ENCODE assay signal across 16 cellular contexts in the genomic region with DNA sequence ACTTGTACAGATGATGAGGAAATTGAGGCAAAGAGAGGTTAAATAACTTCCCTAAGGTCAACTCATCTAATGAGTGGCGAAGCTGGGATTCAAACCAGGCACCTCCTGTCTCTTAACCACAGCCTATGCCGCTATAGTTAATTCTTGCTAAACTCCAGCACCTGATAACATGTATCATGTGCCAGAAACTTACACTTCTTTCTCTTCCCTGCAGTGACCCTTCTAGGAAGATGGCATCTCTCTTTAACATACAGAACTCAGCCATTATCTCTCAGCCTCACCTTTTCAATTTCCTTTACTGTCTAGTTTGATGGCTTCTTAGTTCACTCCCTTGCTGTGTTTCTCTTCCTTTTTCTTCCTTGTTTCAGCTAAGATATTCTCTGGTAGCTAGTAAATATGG. TPM values are rescaled to one million over a fixed set of nuclear protein-coding genes. Genes with fewer than 3 reads are reported as not detected.
DNase-seq lines count a peak whose midpoint lies in the region; ATAC-seq and TF ChIP-seq lines count a peak whose summit lies in the region.
"Had no signal": no experiment of that assay in that cellular context is flagged by ENCODE, and none has a peak within 500 bp of the region (broad histone marks: within the 10 kb centered on the region; RNA-seq: fewer than 3 reads in every experiment).

No MANE protein-coding gene starts in this region.

- TF ChIP-seq CTCF in PC-3 (conservative IDR thresholded peaks at IDR 0.05; ENCODE audit: low read depth, low read length) (no peak), brain (conservative IDR thresholded peaks at IDR 0.05) (no peak), SK-N-SH (IDR thresholded peaks at IDR 0.05) (no peak)

- H3K36me3 ChIP-seq in PC-3 (ENCODE audit: low read depth, low read length) (peaks cover 16% of the 10 kb centered on the region), SK-N-SH (replicated peaks in 1 of 2; ENCODE audit: control insufficient read depth in 1 of 2, insufficient read depth in 2 of 2, low read length in 1 of 2) (peaks cover 0 to 6% of the 10 kb centered on the region in 2 experiments)
- H3K36me3 ChIP-seq: adrenal gland had no signal

- no peak overlapping the region for H3K27ac ChIP-seq in PC-3 (ENCODE audit: low read length)
- H3K27ac ChIP-seq in SK-N-SH (ENCODE audit: low read depth in 2 of 2, low read length in 1 of 2), result no peak overlapping the region
- H3K27ac ChIP-seq: adrenal gland, left lung had no signal

- no peak for DNase-seq in activated naive CD4-positive, alpha-beta T cell treated with anti-CD3 and anti-CD28 coated beads, Interleukin-2, amount 50 U/mL, for 16 hours
- DNase-seq in PC-3 (no peak), NCI-H1105 (lab: John Stamatoyannopoulos, UW) (no peak), SK-N-SH (no peak)
- no peak for DNase-seq in stimulated activated effector memory CD8-positive, alpha-beta T cell treated with anti-CD3 and anti-CD28 coated beads, Interleukin-12 subunit alpha, Interleukin-12 subunit beta, amount 100 ng/mL, for 72 hours (ENCODE audit: low spot score in 2 of 2)
- DNase-seq: adrenal gland, foreskin fibroblast, left lung, NCI-H1694 treated with DMSO at 0.1 percent for 48 hours, NCI-H446, Right ventricle myocardium superior, substantia nigra had no signal

- WGBS in SK-N-SH (ENCODE audit: low lambda C conversion rate), result 32% methylated on average over 2 of the region's 2 CpGs

- H3K4me1 Mint-ChIP-seq in activated naive CD4-positive, alpha-beta T cell treated with anti-CD3 and anti-CD28 coated beads, Interleukin-2, amount 50 U/mL, for 24 hours, result peaks cover 29% of the 10 kb centered on the region
- peaks cover 24% of the 10 kb centered on the region for H3K4me1 Mint-ChIP-seq in brain
- H3K4me1 Mint-ChIP-seq in stimulated activated effector memory CD8-positive, alpha-beta T cell treated with anti-CD3 and anti-CD28 coated beads, Interleukin-12 subunit alpha, Interleukin-12 subunit beta, amount 100 ng/mL, for 72 hours, result peaks cover 23% of the 10 kb centered on the region

- H3K4me3 ChIP-seq in PC-3 (ENCODE audit: low read length), result no peak overlapping the region
- H3K4me3 ChIP-seq in SK-N-SH (ENCODE audit: low read depth in 2 of 2, low read length in 1 of 2), result no peak overlapping the region
- H3K4me3 ChIP-seq: adrenal gland, left lung had no signal

- CTCF ChIA-PET in PC-3 (lab: Charles Lee) (no interaction called here), SK-N-SH (lab: Yijun Ruan, JAX) (no interaction called here)

- TF ChIP-seq EP300 in SK-N-SH (IDR thresholded peaks at IDR 0.05; ENCODE audit: borderline replicate concordance in 1 of 2, low read depth in 1 of 2, low read length in 1 of 2), result no peak

- H3K36me3 Mint-ChIP-seq in activated naive CD4-positive, alpha-beta T cell treated with anti-CD3 and anti-CD28 coated beads, Interleukin-2, amount 50 U/mL, for 24 hours, result peaks cover 10% of the 10 kb centered on the region
- peaks cover 37% of the 10 kb centered on the region for H3K36me3 Mint-ChIP-seq in brain
- H3K36me3 Mint-ChIP-seq in stimulated activated effector memory CD8-positive, alpha-beta T cell treated with anti-CD3 and anti-CD28 coated beads, Interleukin-12 subunit alpha, Interleukin-12 subunit beta, amount 100 ng/mL, for 72 hours, result peaks cover 47% of the 10 kb centered on the region

- H3K9me3 ChIP-seq in PC-3 (ENCODE audit: low read length) (no peaks in the 10 kb centered on the region), SK-N-SH (0 out of 2 replicates have a peak, but pooled peaks cover 3% of the 10 kb centered on the region)
- H3K9me3 ChIP-seq: adrenal gland, left lung had no signal

- POLR2A ChIA-PET in PC-3 (lab: Charles Lee; ENCODE audit: unreplicated experiment) (no interaction called here), SK-N-SH (lab: Yijun Ruan, JAX) (no interaction called here)

- no peaks in the 10 kb centered on the region for H3F3A ChIP-seq in PC-3 (ENCODE audit: low read length, unreplicated experiment)
- peaks cover 3% of the 10 kb centered on the region for H3F3A ChIP-seq in SK-N-SH (replicated peaks; ENCODE audit: insufficient read depth)

- H3K27ac Mint-ChIP-seq in activated naive CD4-positive, alpha-beta T cell treated with anti-CD3 and anti-CD28 coated beads, Interleukin-2, amount 50 U/mL, for 24 hours, result peak overlapping the region; percentile 31
- H3K27ac Mint-ChIP-seq in brain, result peak overlapping the region in 3 of 5 experiments; percentile 6 to 32 (median 19)
- peak overlapping the region; percentile 77 for H3K27ac Mint-ChIP-seq in stimulated activated effector memory CD8-positive, alpha-beta T cell treated with anti-CD3 and anti-CD28 coated beads, Interleukin-12 subunit alpha, Interleukin-12 subunit beta, amount 100 ng/mL, for 72 hours

- no peaks in the 10 kb centered on the region for H3K27me3 Mint-ChIP-seq in activated naive CD4-positive, alpha-beta T cell treated with anti-CD3 and anti-CD28 coated beads, Interleukin-2, amount 50 U/mL, for 24 hours
- H3K27me3 Mint-ChIP-seq in brain, result peaks cover 9% of the 10 kb centered on the region

- H3K79me2 ChIP-seq in PC-3 (ENCODE audit: low read length), result peaks cover 43% of the 10 kb centered on the region
- peaks cover 59% of the 10 kb centered on the region for H3K79me2 ChIP-seq in SK-N-SH (ENCODE audit: insufficient read depth)

- H3K4me2 ChIP-seq in PC-3 (ENCODE audit: low read length) (peak overlapping the region; percentile 94), SK-N-SH (no peak overlapping the region)

- no peak for ATAC-seq in PC-3
- no peak for ATAC-seq in stimulated activated effector memory CD8-positive, alpha-beta T cell treated with anti-CD3 and anti-CD28 coated beads, Interleukin-12 subunit alpha, Interleukin-12 subunit beta, amount 100 ng/mL, for 72 hours
- ATAC-seq in HG02973 (IDR thresholded peaks at IDR 0.05; ENCODE audit: unreplicated experiment), result no peak
- ATAC-seq: left lung had no signal

- no TSS peak for BruUV-seq in PC-3 (replicated peaks; lab: Mats Ljungman, UMichigan)

- H3K4me1 ChIP-seq in PC-3 (ENCODE audit: insufficient read depth, low read length) (peaks cover 21% of the 10 kb centered on the region), SK-N-SH (ENCODE audit: control insufficient read depth in 1 of 2, insufficient read depth in 2 of 2, low read depth in 1 of 2, low read length in 1 of 2) (peaks cover 0 to 4% of the 10 kb centered on the region in 2 experiments; a peak in 2 of 4 replicates)

- peak overlapping the region; percentile 53 for H3K4me3 Mint-ChIP-seq in activated naive CD4-positive, alpha-beta T cell treated with anti-CD3 and anti-CD28 coated beads, Interleukin-2, amount 50 U/mL, for 24 hours
- H3K4me3 Mint-ChIP-seq in brain, result peak overlapping the region; percentile 80 to 99 (median 92)
- peak overlapping the region; percentile 6 for H3K4me3 Mint-ChIP-seq in stimulated activated effector memory CD8-positive, alpha-beta T cell treated with anti-CD3 and anti-CD28 coated beads, Interleukin-12 subunit alpha, Interleukin-12 subunit beta, amount 100 ng/mL, for 72 hours

- H3K27me3 ChIP-seq in PC-3 (ENCODE audit: low read length) (no peaks in the 10 kb centered on the region), SK-N-SH (ENCODE audit: insufficient read depth) (no peaks in the 10 kb centered on the region)
- H3K27me3 ChIP-seq: adrenal gland, left lung had no signal

- no peak overlapping the region for H3K9ac ChIP-seq in PC-3 (ENCODE audit: low read length)
- no peak overlapping the region for H3K9ac ChIP-seq in SK-N-SH

- H4K20me1 ChIP-seq in PC-3 (ENCODE audit: low read length) (peaks cover 14% of the 10 kb centered on the region; the same call in 1 of the 2 replicates), SK-N-SH (ENCODE audit: insufficient read depth) (0 out of 2 replicates have a peak, but pooled peaks cover 6% of the 10 kb centered on the region)

- TF ChIP-seq RAD21 in SK-N-SH (IDR thresholded peaks at IDR 0.05; ENCODE audit: low read length), result no peak

- H3K9me2 ChIP-seq in PC-3 (replicated peaks; ENCODE audit: low read length) (no peaks in the 10 kb centered on the region), SK-N-SH (no peaks in the 10 kb centered on the region)

- H2AFZ ChIP-seq in PC-3 (ENCODE audit: low read length) (no peak overlapping the region), SK-N-SH (ENCODE audit: low read depth) (no peak overlapping the region)

- intact Hi-C loops in PC-3 (cut with micrococcal nuclease), result no loop called here

- H3K9me3 Mint-ChIP-seq in activated naive CD4-positive, alpha-beta T cell treated with anti-CD3 and anti-CD28 coated beads, Interleukin-2, amount 50 U/mL, for 24 hours, result no peaks in the 10 kb centered on the region
- H3K9me3 Mint-ChIP-seq in brain, result peaks cover 0 to 18% (median 9%) of the 10 kb centered on the region in 5 experiments
- H3K9me3 Mint-ChIP-seq in stimulated activated effector memory CD8-positive, alpha-beta T cell treated with anti-CD3 and anti-CD28 coated beads, Interleukin-12 subunit alpha, Interleukin-12 subunit beta, amount 100 ng/mL, for 72 hours, result no peaks in the 10 kb centered on the region

TF ChIP-seq in SK-N-SH, 30 proteins besides CTCF, POLR2A, EP300 and RAD21:
- TF ChIP-seq, protein P1, sequence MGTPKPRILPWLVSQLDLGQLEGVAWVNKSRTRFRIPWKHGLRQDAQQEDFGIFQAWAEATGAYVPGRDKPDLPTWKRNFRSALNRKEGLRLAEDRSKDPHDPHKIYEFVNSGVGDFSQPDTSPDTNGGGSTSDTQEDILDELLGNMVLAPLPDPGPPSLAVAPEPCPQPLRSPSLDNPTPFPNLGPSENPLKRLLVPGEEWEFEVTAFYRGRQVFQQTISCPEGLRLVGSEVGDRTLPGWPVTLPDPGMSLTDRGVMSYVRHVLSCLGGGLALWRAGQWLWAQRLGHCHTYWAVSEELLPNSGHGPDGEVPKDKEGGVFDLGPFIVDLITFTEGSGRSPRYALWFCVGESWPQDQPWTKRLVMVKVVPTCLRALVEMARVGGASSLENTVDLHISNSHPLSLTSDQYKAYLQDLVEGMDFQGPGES (IDR thresholded peaks at IDR 0.05; ENCODE audit: low read depth, low read length), result no peak
- TF ChIP-seq NRF1 (IDR thresholded peaks at IDR 0.05; ENCODE audit: low read depth, low read length) (no peak), CHD2 (IDR thresholded peaks at IDR 0.05; ENCODE audit: low read length, partially characterized antibody) (no peak), RCOR1 (IDR thresholded peaks at IDR 0.05; ENCODE audit: low read length) (no peak), RXRA (IDR thresholded peaks at IDR 0.05; ENCODE audit: borderline replicate concordance, low read depth) (no peak)
TF ChIP-seq in SK-N-SH: peak in this region for 0.

RNA-seq across cellular contexts. Expression of a gene that starts 2.5 kb away (rescaled TPM):
- 80.6 and 86.2 TPM in 2 replicates for total RNA-seq in PC-3 (2014; rRNA removed)
- 41.3 TPM for polyA plus RNA-seq in brain (ENCODE audit: insufficient read depth, low read depth, low replicate concordance)
- polyA plus RNA-seq in SK-N-SH (2012; rRNA removed), result 13.8 and 18.1 TPM in 2 replicates
- 31.9 and 45.4 TPM in 2 replicates for polyA plus RNA-seq in SK-N-SH (2012; cell fraction: cytosol; rRNA removed)
- 3.6 and 9.6 TPM in 2 replicates for polyA plus RNA-seq in SK-N-SH (2012; cell fraction: nucleus; rRNA removed)

RNA-seq across cellular contexts. Expression of a gene that starts 45.5 kb away (rescaled TPM):
- 0.04 TPM in 1 of 2 replicates, not detected in the other for total RNA-seq in PC-3 (2014; rRNA removed)
- polyA plus RNA-seq in brain (ENCODE audit: insufficient read depth, low read depth, low replicate concordance), result 10.9 TPM
- 1.3 and 1.6 TPM in 2 replicates for polyA plus RNA-seq in SK-N-SH (2012; rRNA removed)
- 2.2 and 2.4 TPM in 2 replicates for polyA plus RNA-seq in SK-N-SH (2012; cell fraction: cytosol; rRNA removed)
- 0.77 and 1.0 TPM in 2 replicates for polyA plus RNA-seq in SK-N-SH (2012; cell fraction: nucleus; rRNA removed)
- total RNA-seq: pulmonary artery endothelial cell, Right ventricle myocardium superior had no signal

Comparison
In these comparisons a context has a peak if more than half of its experiments do, and no peak if none do; other contexts are left out.
1. H3K27ac Mint-ChIP-seq: peak in every context shown above with its lines; median percentile 77 in stimulated activated effector memory CD8-positive, alpha-beta T cell treated with anti-CD3 and anti-CD28 coated beads, Interleukin-12 subunit alpha, Interleukin-12 subunit beta, amount 100 ng/mL, for 72 hours; 31 in activated naive CD4-positive, alpha-beta T cell treated with anti-CD3 and anti-CD28 coated beads, Interleukin-2, amount 50 U/mL, for 24 hours; 19 in brain.
2. H3K4me3 Mint-ChIP-seq: peak in every context shown above with its lines; median percentile 92 in brain; 53 in activated naive CD4-positive, alpha-beta T cell treated with anti-CD3 and anti-CD28 coated beads, Interleukin-2, amount 50 U/mL, for 24 hours; 6 in stimulated activated effector memory CD8-positive, alpha-beta T cell treated with anti-CD3 and anti-CD28 coated beads, Interleukin-12 subunit alpha, Interleukin-12 subunit beta, amount 100 ng/mL, for 72 hours.